Comparison of ENCODE assay signal across 8 cellular contexts in the genomic region with DNA sequence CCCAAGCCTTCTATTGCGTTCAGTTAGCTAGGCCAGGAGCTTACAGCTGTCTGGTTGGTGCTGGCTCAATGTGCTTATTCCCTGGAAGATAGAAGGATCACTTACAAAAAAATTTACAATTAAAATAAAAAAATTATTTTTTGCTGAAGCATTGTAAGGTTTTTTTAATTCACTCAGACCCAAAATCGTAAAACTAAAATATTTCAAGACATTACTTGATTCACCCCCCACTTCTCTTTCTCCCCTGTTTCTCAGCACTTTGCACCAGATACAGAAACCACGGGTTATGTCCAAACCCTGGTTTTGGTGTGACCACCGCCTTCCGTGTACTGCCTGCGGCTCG. TPM values are rescaled to one million over a fixed set of nuclear protein-coding genes. Genes with fewer than 3 reads are reported as not detected.
DNase-seq lines count a peak whose midpoint lies in the region; ATAC-seq, FAIRE-seq and TF ChIP-seq lines count a peak whose summit lies in the region.

No MANE protein-coding gene starts in this region.

- no peak for TF ChIP-seq CTCF in AG09309 (IDR thresholded peaks at IDR 0.05; ENCODE audit: control insufficient read depth, insufficient read depth, low read depth, low read length, missing control alignments)
- no peak for TF ChIP-seq CTCF in endothelial cell (IDR thresholded peaks at IDR 0.05; ENCODE audit: unreplicated experiment)

- peaks cover 5% of the 10 kb centered on the region for H3K36me3 Mint-ChIP-seq in endothelial cell (ENCODE audit: low read depth, unreplicated experiment)
- peaks cover 5% of the 10 kb centered on the region for H3K36me3 Mint-ChIP-seq in natural killer cell treated with Interleukin-12 subunit alpha and Interleukin-12 subunit beta and Interleukin-15 and Interleukin-18, amount 100 ng/mL, for 72 hours

- H3K4me3 Mint-ChIP-seq in endothelial cell (ENCODE audit: unreplicated experiment), result peak overlapping the region; percentile 92
- peak overlapping the region; percentile 30 for H3K4me3 Mint-ChIP-seq in natural killer cell treated with Interleukin-12 subunit alpha and Interleukin-12 subunit beta and Interleukin-15 and Interleukin-18, amount 100 ng/mL, for 72 hours

- peak overlapping the region; percentile 66 for H3K9ac ChIP-seq in NT2/D1 (ENCODE audit: insufficient read length, low read depth)

- H3K4me1 Mint-ChIP-seq in endothelial cell (ENCODE audit: unreplicated experiment), result peaks cover 45% of the 10 kb centered on the region
- peaks cover 4 to 16% of the 10 kb centered on the region in 2 donors for H3K4me1 Mint-ChIP-seq in natural killer cell treated with Interleukin-12 subunit alpha and Interleukin-12 subunit beta and Interleukin-15 and Interleukin-18, amount 100 ng/mL, for 72 hours (ENCODE audit: low read depth in 2 of 2)

- peaks cover 5% of the 10 kb centered on the region for H3K27me3 Mint-ChIP-seq in endothelial cell (ENCODE audit: unreplicated experiment)
- H3K27me3 Mint-ChIP-seq in natural killer cell treated with Interleukin-12 subunit alpha and Interleukin-12 subunit beta and Interleukin-15 and Interleukin-18, amount 100 ng/mL, for 72 hours, result peaks cover 24 to 37% of the 10 kb centered on the region in 2 donors

- ATAC-seq in natural killer cell treated with Interleukin-12 subunit alpha and Interleukin-12 subunit beta and Interleukin-15 and Interleukin-18, amount 100 ng/mL, for 72 hours, result no peak
- ATAC-seq in HG03280 (IDR thresholded peaks at IDR 0.05; ENCODE audit: unreplicated experiment), result no peak

- H3K27ac Mint-ChIP-seq in endothelial cell (ENCODE audit: unreplicated experiment), result peak overlapping the region; percentile 72
- H3K27ac Mint-ChIP-seq in natural killer cell treated with Interleukin-12 subunit alpha and Interleukin-12 subunit beta and Interleukin-15 and Interleukin-18, amount 100 ng/mL, for 72 hours, result no peak overlapping the region

- H3K4me3 ChIP-seq in AG09309 (ENCODE audit: control insufficient read depth, low read depth, low read length) (peak overlapping the region; percentile 66), NT2/D1 (ENCODE audit: insufficient read length, low read depth) (peak overlapping the region; percentile 62)

- H3K27me3 ChIP-seq in NT2/D1 (ENCODE audit: insufficient read depth, insufficient read length), result peaks cover 24% of the 10 kb centered on the region

- H3K4me1 ChIP-seq in NT2/D1 (ENCODE audit: insufficient read depth, insufficient read length), result no peaks in the 10 kb centered on the region

- H3K9me3 ChIP-seq in NT2/D1 (ENCODE audit: insufficient read depth, low read length), result peaks cover 29% of the 10 kb centered on the region; the same call in 1 of the 2 replicates

- DNase-seq in AG09309 (ENCODE audit: low read depth), result no peak
- DNase-seq in NT2/D1 (ENCODE audit: low read depth, low spot score), result no peak
- no peak for DNase-seq in endothelial cell (ENCODE audit: low spot score)
- DNase-seq in natural killer cell treated with Interleukin-12 subunit alpha and Interleukin-12 subunit beta and Interleukin-15 and Interleukin-18, amount 100 ng/mL, for 72 hours (ENCODE audit: low spot score), result no peak
- DNase-seq in GM19239 (ENCODE audit: insufficient read length, low spot score), result no peak
- no peak for DNase-seq in SW480 (ENCODE audit: low spot score)
- DNase-seq in SHP77 treated with DMSO at 0.1 percent for 48 hours (lab: John Stamatoyannopoulos, UW), result no peak

- H3K36me3 ChIP-seq in NT2/D1 (ENCODE audit: insufficient read depth, insufficient read length, low read length), result no peaks in the 10 kb centered on the region

- no peak for FAIRE-seq in GM19239 (lab: Jason Lieb, UNC)

- no peaks in the 10 kb centered on the region for H3K9me3 Mint-ChIP-seq in endothelial cell (ENCODE audit: unreplicated experiment)
- no peaks in the 10 kb centered on the region for H3K9me3 Mint-ChIP-seq in natural killer cell treated with Interleukin-12 subunit alpha and Interleukin-12 subunit beta and Interleukin-15 and Interleukin-18, amount 100 ng/mL, for 72 hours

RNA-seq across cellular contexts. Expression of gene PTPRM, which starts 0.9 kb away (rescaled TPM):
- 284 TPM for total RNA-seq in endothelial cell (ENCODE audit: unreplicated experiment)
- 10 to 100 TPM in 1 of 2 donors, 1 to 10 TPM in 1; 7.5 to 19.2 TPM for total RNA-seq in natural killer cell treated with Interleukin-12 subunit alpha and Interleukin-12 subunit beta and Interleukin-15 and Interleukin-18, amount 100 ng/mL, for 72 hours

Comparison
In these comparisons a context has a peak if more than half of its experiments do, and no peak if none do; other contexts are left out.
1. RNA of gene PTPRM, which starts 0.9 kb away (total RNA-seq): 284 TPM in endothelial cell (single experiment); 7.5 to 19.2 TPM in natural killer cell treated with Interleukin-12 subunit alpha and Interleukin-12 subunit beta and Interleukin-15 and Interleukin-18, amount 100 ng/mL, for 72 hours; every median in the first group is over 10 times any median in the second.